ENCODE assay signal across 1 cellular context in genomic region chr1:43650306-43650941, GRCh38.
A peak's percentile ranks its signal among the peaks of the same experiment; 100 is the strongest.
TF ChIP-seq lines count a peak whose summit lies in the region.

No MANE protein-coding gene starts in this region.

TF ChIP-seq in WTC11, 78 proteins besides CTCF, POLR2A, EP300 and RAD21 (continued from another document):
- TF ChIP-seq MAX (CRISPR knock-in tag; IDR thresholded peaks at IDR 0.05) (peak; percentile 65; the same call in 1 of the 2 replicates), ELF4 (CRISPR knock-in tag; IDR thresholded peaks at IDR 0.05; ENCODE audit: low read depth) (no peak), CBFB (CRISPR knock-in tag; IDR thresholded peaks at IDR 0.05; ENCODE audit: low read depth) (no peak), GRHL2 (CRISPR knock-in tag; IDR thresholded peaks at IDR 0.05; ENCODE audit: insufficient replicate concordance, severe bottlenecking) (no peak), CREB1 (CRISPR knock-in tag; IDR thresholded peaks at IDR 0.05) (peak; percentile 70), ARID4B (CRISPR knock-in tag; IDR thresholded peaks at IDR 0.05; ENCODE audit: borderline replicate concordance) (peak; percentile 92)
- TF ChIP-seq, protein P1, sequence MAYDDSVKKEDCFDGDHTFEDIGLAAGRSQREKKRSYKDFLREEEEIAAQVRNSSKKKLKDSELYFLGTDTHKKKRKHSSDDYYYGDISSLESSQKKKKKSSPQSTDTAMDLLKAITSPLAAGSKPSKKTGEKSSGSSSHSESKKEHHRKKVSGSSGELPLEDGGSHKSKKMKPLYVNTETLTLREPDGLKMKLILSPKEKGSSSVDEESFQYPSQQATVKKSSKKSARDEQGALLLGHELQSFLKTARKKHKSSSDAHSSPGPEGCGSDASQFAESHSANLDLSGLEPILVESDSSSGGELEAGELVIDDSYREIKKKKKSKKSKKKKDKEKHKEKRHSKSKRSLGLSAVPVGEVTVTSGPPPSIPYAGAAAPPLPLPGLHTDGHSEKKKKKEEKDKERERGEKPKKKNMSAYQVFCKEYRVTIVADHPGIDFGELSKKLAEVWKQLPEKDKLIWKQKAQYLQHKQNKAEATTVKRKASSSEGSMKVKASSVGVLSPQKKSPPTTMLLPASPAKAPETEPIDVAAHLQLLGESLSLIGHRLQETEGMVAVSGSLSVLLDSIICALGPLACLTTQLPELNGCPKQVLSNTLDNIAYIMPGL (CRISPR knock-in tag; IDR thresholded peaks at IDR 0.05), result no peak; the same call in 1 of the 2 replicates
TF ChIP-seq in WTC11: peak in this region for 35.
